Comparison of ENCODE assay signal across 8 cellular contexts in the genomic region with DNA sequence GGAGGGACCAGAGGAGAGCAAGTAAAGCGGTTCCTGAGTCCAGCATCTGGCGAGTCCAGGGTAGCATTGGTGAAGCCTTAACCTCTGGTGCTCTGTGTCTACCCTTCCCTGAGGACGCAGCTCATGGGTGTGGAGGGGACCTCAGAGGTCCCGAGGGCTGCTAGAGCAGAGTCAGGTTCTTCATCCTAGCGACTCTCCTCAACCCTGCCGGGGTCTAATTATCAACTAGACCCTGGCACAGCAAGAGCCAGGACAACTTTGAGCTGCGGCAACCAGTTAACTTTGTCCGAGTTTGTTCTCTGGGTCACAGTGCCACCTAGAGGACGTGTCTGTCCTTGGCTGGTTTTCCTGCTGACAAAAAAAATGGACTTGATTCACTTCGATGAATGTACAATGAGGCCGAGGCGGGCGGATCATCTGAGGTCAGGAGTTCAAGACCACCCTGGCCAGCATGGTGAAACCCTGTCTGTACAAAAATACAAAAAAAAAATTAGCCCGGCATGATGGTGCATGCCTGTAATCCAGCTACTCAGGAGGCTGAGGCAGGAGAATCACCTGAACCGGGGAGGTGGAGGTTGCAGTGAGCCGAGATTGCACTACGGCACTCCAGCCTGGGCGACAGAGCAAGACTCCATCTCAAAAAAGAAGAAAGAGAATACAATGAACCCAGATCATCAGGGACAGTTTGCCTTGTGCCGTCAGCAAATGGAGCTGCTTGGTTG. TPM values are rescaled to one million over a fixed set of nuclear protein-coding genes. Genes with fewer than 3 reads are reported as not detected.
DNase-seq lines count a peak whose midpoint lies in the region; ATAC-seq and TF ChIP-seq lines count a peak whose summit lies in the region.

No MANE protein-coding gene starts in this region.

- no peaks in the 10 kb centered on the region for H3K27me3 ChIP-seq in endodermal cell (ENCODE audit: control insufficient read depth, insufficient read depth, low read length, poor library complexity, severe bottlenecking)
- H3K27me3 ChIP-seq in mesendoderm (ENCODE audit: insufficient read depth, low read length, poor library complexity), result no peaks in the 10 kb centered on the region

- H3K23ac ChIP-seq in mesendoderm (ENCODE audit: low read length), result no peak overlapping the region

- H2BK120ac ChIP-seq in mesendoderm (ENCODE audit: low read depth, low read length), result no peak overlapping the region

- peaks cover 13% of the 10 kb centered on the region for H3K4me1 ChIP-seq in endodermal cell (ENCODE audit: control insufficient read depth, insufficient read depth, low read length)
- peaks cover 15% of the 10 kb centered on the region for H3K4me1 ChIP-seq in mesendoderm (ENCODE audit: control insufficient read depth, low read depth, low read length)

- no peak overlapping the region for H3K4me2 ChIP-seq in mesendoderm (ENCODE audit: low read length)

- H3K27me3 Mint-ChIP-seq in endodermal cell (ENCODE audit: insufficient read depth), result no peaks in the 10 kb centered on the region

- peak; percentile 91 for TF ChIP-seq CTCF in endodermal cell (conservative IDR thresholded peaks at IDR 0.05)

- no peak overlapping the region for H3K4me3 Mint-ChIP-seq in endodermal cell

- 54 to 61% methylated on average over 18 to 19 of the region's 19 CpGs for WGBS in endodermal cell (ENCODE audit: insufficient coverage in 1 of 2, insufficient read length in 1 of 2), 2 experiments
- no CpG with 5 or more reads among the region's 19 CpGs for WGBS in mesendoderm (ENCODE audit: extremely low coverage, insufficient coverage, low lambda C conversion rate)

- peak overlapping the region; percentile 61 for H3K56ac ChIP-seq in mesendoderm (ENCODE audit: low read length)

- no peak overlapping the region for H2BK15ac ChIP-seq in mesendoderm (replicated peaks; ENCODE audit: low read depth)

- peaks cover 48% of the 10 kb centered on the region for H3K79me2 ChIP-seq in mesendoderm (ENCODE audit: control insufficient read depth, insufficient read depth, low read length)

- peaks cover 37% of the 10 kb centered on the region for H3K4me1 Mint-ChIP-seq in endodermal cell

- H3K4ac ChIP-seq in mesendoderm (ENCODE audit: low read depth, low read length), result no peak overlapping the region

- DNase-seq in COLO829 (ENCODE audit: low spot score) (peak; percentile 89), HT-29 (ENCODE audit: low spot score) (peak; percentile 78), NOMO-1 treated with dmso at 0.1 percent for 144 hours (lab: John Stamatoyannopoulos, UW; ENCODE audit: unreplicated experiment) (peak; percentile 27), endodermal cell (peak; percentile 93), mesendoderm (peak; percentile 89)
- peak; percentile 53 for DNase-seq in activated CD8-positive, alpha-beta memory T cell treated with anti-CD3 and anti-CD28 coated beads, Interleukin-2, amount 50 U/mL, for 1 hour (ENCODE audit: extremely low read depth)
- peak; percentile 72 for DNase-seq in stimulated activated CD8-positive, alpha-beta memory T cell treated with anti-CD3 and anti-CD28 coated beads, Interleukin-15, amount 100 ng/mL, for 1 hour (ENCODE audit: low read depth)

- H3K79me1 ChIP-seq in mesendoderm (ENCODE audit: low read length), result peaks cover 43% of the 10 kb centered on the region

- no peak overlapping the region for H3K18ac ChIP-seq in mesendoderm (ENCODE audit: low read length)

- ATAC-seq in HG03342 (IDR thresholded peaks at IDR 0.05; ENCODE audit: unreplicated experiment), result no peak

- H3K4me3 ChIP-seq in endodermal cell (ENCODE audit: low read length), result no peak overlapping the region
- no peak overlapping the region for H3K4me3 ChIP-seq in mesendoderm (ENCODE audit: low read length)

- peak overlapping the region; percentile 96 for H3K27ac Mint-ChIP-seq in endodermal cell

- no peak overlapping the region for H2AK5ac ChIP-seq in mesendoderm (ENCODE audit: low read length)

- H3K27ac ChIP-seq in endodermal cell (ENCODE audit: low read depth, low read length) (peak overlapping the region; percentile 94), mesendoderm (ENCODE audit: low read depth, low read length) (peak overlapping the region; percentile 22)

- no peaks in the 10 kb centered on the region for H3K9me3 Mint-ChIP-seq in endodermal cell

- H3K36me3 ChIP-seq in endodermal cell (ENCODE audit: control insufficient read depth, insufficient read depth, low read length), result peaks cover 29% of the 10 kb centered on the region
- H3K36me3 ChIP-seq in mesendoderm (ENCODE audit: control insufficient read depth, insufficient read depth, low read length), result peaks cover 3% of the 10 kb centered on the region

- H2BK5ac ChIP-seq in mesendoderm (ENCODE audit: low read length), result no peak overlapping the region

- H3K9ac ChIP-seq in endodermal cell (ENCODE audit: extremely low read depth, low read length, poor library complexity, severe bottlenecking) (no peak overlapping the region), mesendoderm (ENCODE audit: low read length) (peak overlapping the region; percentile 49)

- no peak overlapping the region for H4K5ac ChIP-seq in mesendoderm (ENCODE audit: low read length)

- H3K9me3 ChIP-seq in endodermal cell (ENCODE audit: control insufficient read depth, low read length), result no peaks in the 10 kb centered on the region

- H4K8ac ChIP-seq in mesendoderm (ENCODE audit: low read depth, low read length), result no peak overlapping the region

- H3K36me3 Mint-ChIP-seq in endodermal cell (ENCODE audit: low read depth), result peaks cover 29% of the 10 kb centered on the region

RNA-seq across cellular contexts. Expression of a gene that starts 24.9 kb away (rescaled TPM):
- total RNA-seq in HT-29 (2014; rRNA removed; shearing (Covaris generic)), result 1.3 and 1.5 TPM in 2 replicates
- total RNA-seq in endodermal cell, result 1 to 10 TPM; 2.9 to 5.0 TPM
- 3.5 TPM for polyA plus RNA-seq in endodermal cell (2013, experiment 1 of 2)
- 2.5 TPM for polyA plus RNA-seq in endodermal cell (2013, experiment 2 of 2)
- polyA plus RNA-seq in mesendoderm (2013, experiment 1 of 2), result 0.77 TPM
- polyA plus RNA-seq in mesendoderm (2013, experiment 2 of 2), result 0.67 TPM

RNA-seq across cellular contexts. Expression of a gene that starts 25.6 kb away (rescaled TPM):
- total RNA-seq in HT-29 (2014; rRNA removed; shearing (Covaris generic)), result 190 and 202 TPM in 2 replicates
- total RNA-seq in endodermal cell, result 100 to 1,000 TPM; 408 to 446 TPM
- polyA plus RNA-seq in endodermal cell (2013, experiment 1 of 2), result 206 TPM
- 187 TPM for polyA plus RNA-seq in endodermal cell (2013, experiment 2 of 2)
- polyA plus RNA-seq in mesendoderm (2013, experiment 1 of 2), result 203 TPM
- polyA plus RNA-seq in mesendoderm (2013, experiment 2 of 2), result 202 TPM

RNA-seq across cellular contexts. Expression of a gene that starts 38.3 kb away (rescaled TPM):
- total RNA-seq in HT-29 (2014; rRNA removed; shearing (Covaris generic)), result 1.0 and 1.9 TPM in 2 replicates
- 10 to 100 TPM in 1 of 2 donors, 1 to 10 TPM in 1; 7.3 to 12.6 TPM for total RNA-seq in endodermal cell
- polyA plus RNA-seq in endodermal cell (2013, experiment 1 of 2), result 9.3 TPM
- 7.2 TPM for polyA plus RNA-seq in endodermal cell (2013, experiment 2 of 2)
- polyA plus RNA-seq in mesendoderm (2013, experiment 1 of 2), result 2.9 TPM
- 2.8 TPM for polyA plus RNA-seq in mesendoderm (2013, experiment 2 of 2)

RNA-seq across cellular contexts. Expression of a gene that starts 47.7 kb away (rescaled TPM):
- total RNA-seq in HT-29 (2014; rRNA removed; shearing (Covaris generic)), result 0.31 TPM in 1 of 2 replicates, not detected in the other
- total RNA-seq in endodermal cell, result 1 to 10 TPM; 3.6 to 9.9 TPM
- polyA plus RNA-seq in endodermal cell (2013, experiment 1 of 2), result 6.4 TPM
- 6.4 TPM for polyA plus RNA-seq in endodermal cell (2013, experiment 2 of 2)
- polyA plus RNA-seq in mesendoderm (2013, experiment 1 of 2), result 1.5 TPM
- 1.6 TPM for polyA plus RNA-seq in mesendoderm (2013, experiment 2 of 2)

Comparison
In these comparisons a context has a peak if more than half of its experiments do, and no peak if none do; other contexts are left out.
1. DNase-seq: peak in every context shown above with its lines; median percentile 93 in endodermal cell; 89 in COLO829; 89 in mesendoderm; 78 in HT-29; 72 in stimulated activated CD8-positive, alpha-beta memory T cell treated with anti-CD3 and anti-CD28 coated beads, Interleukin-15, amount 100 ng/mL, for 1 hour; 53 in activated CD8-positive, alpha-beta memory T cell treated with anti-CD3 and anti-CD28 coated beads, Interleukin-2, amount 50 U/mL, for 1 hour; 27 in NOMO-1 treated with dmso at 0.1 percent for 144 hours.